7 cellular contexts compared by ENCODE assay signal in genomic region chr1:204941415-204942338, GRCh38.
DNase-seq lines count a peak whose midpoint lies in the region; ATAC-seq and TF ChIP-seq lines count a peak whose summit lies in the region.

No MANE protein-coding gene starts in this region.

- H3K4me3 ChIP-seq in SK-N-SH (ENCODE audit: low read depth in 2 of 2, low read length in 1 of 2), result no peak overlapping the region; a peak in 1 of 4 replicates

- H3K9me3 Mint-ChIP-seq in MCF 10A (ENCODE audit: unreplicated experiment) (no peaks in the 10 kb centered on the region), immature natural killer cell (no peaks in the 10 kb centered on the region)

- ATAC-seq in GM19351 (IDR thresholded peaks at IDR 0.05; ENCODE audit: unreplicated experiment), result no peak

- H3K9me3 ChIP-seq in SK-N-SH, result no peaks in the 10 kb centered on the region

- intact Hi-C loops in MCF 10A (cut with micrococcal nuclease), result loop anchor here (1.0 kb wide), 3 partner anchors 55 to 133 kb away; no protein-coding TSS in a partner anchor

- CTCF ChIA-PET in SK-N-SH (lab: Yijun Ruan, JAX) (interaction anchor here (0.6 to 17.7 kb wide), 93 partner anchors 8 to 1365 kb away, joined by 3 to 337 read pairs (median 4); partner anchors contain the start of genes CNTN2, MDM4 and TMCC2), MCF 10A (lab: Yijun Ruan, JAX) (interaction anchor here (0.6 to 9.4 kb wide), 59 partner anchors 11 to 1336 kb away, joined by 3 to 165 read pairs (median 4); partner anchors contain the start of gene GOLT1A)

- no peaks in the 10 kb centered on the region for H3K27me3 ChIP-seq in SK-N-SH (ENCODE audit: insufficient read depth)

- no peaks in the 10 kb centered on the region for H3K79me2 ChIP-seq in SK-N-SH (ENCODE audit: insufficient read depth)

- H4K20me1 ChIP-seq in SK-N-SH (ENCODE audit: insufficient read depth), result no peaks in the 10 kb centered on the region

- peak; percentile 77 for TF ChIP-seq RAD21 in SK-N-SH (IDR thresholded peaks at IDR 0.05; ENCODE audit: low read length)

- H3K27ac Mint-ChIP-seq in MCF 10A (ENCODE audit: low read depth, unreplicated experiment) (no peak overlapping the region), immature natural killer cell (no peak overlapping the region)

- H3K4me1 Mint-ChIP-seq in MCF 10A (ENCODE audit: insufficient read depth, unreplicated experiment) (no peaks in the 10 kb centered on the region), immature natural killer cell (no peaks in the 10 kb centered on the region)

- BruUV-seq in MCF 10A (replicated peaks; lab: Mats Ljungman, UMichigan), result no TSS peak

- H3K36me3 Mint-ChIP-seq in MCF 10A (ENCODE audit: insufficient read depth, unreplicated experiment), result no peaks in the 10 kb centered on the region
- H3K36me3 Mint-ChIP-seq in immature natural killer cell, result no peaks in the 10 kb centered on the region

- no peak overlapping the region for H2AFZ ChIP-seq in SK-N-SH (ENCODE audit: low read depth)

- H3K9me2 ChIP-seq in SK-N-SH, result no peaks in the 10 kb centered on the region

- peaks cover 10% of the 10 kb centered on the region for H3K27me3 Mint-ChIP-seq in MCF 10A (ENCODE audit: insufficient read depth, unreplicated experiment)
- peaks cover 0 to 9% (median under 1%) of the 10 kb centered on the region in 3 donors for H3K27me3 Mint-ChIP-seq in immature natural killer cell (ENCODE audit: low read depth in 3 of 3)

- peak; percentile 81 for TF ChIP-seq CTCF in GM10266 (IDR thresholded peaks at IDR 0.05; ENCODE audit: control insufficient read depth, insufficient read depth, low read depth, missing control alignments)
- TF ChIP-seq CTCF in SK-N-SH (IDR thresholded peaks at IDR 0.05), result peak; percentile 84
- peak; percentile 95 for TF ChIP-seq CTCF in MCF 10A (IDR thresholded peaks at IDR 0.05; ENCODE audit: unreplicated experiment)

- POLR2A ChIA-PET in SK-N-SH (lab: Yijun Ruan, JAX) (no interaction called here), MCF 10A (lab: Yijun Ruan, JAX) (interaction anchor here (0.7 to 1.4 kb wide), 4 partner anchors 16 to 327 kb away, joined by 3 to 5 read pairs (median 4); no protein-coding TSS in a partner anchor)

- no peak overlapping the region for H3K4me2 ChIP-seq in SK-N-SH

- H3F3A ChIP-seq in SK-N-SH (replicated peaks; ENCODE audit: insufficient read depth), result no peaks in the 10 kb centered on the region

- no peak overlapping the region for H3K27ac ChIP-seq in SK-N-SH (ENCODE audit: low read depth in 2 of 2, low read length in 1 of 2)

- peak; percentile 58 for DNase-seq in GM10266 (ENCODE audit: extremely low spot score)
- peak; percentile 18 for DNase-seq in MV-4-11 (lab: John Stamatoyannopoulos, UW)
- peak; percentile 77 for DNase-seq in SK-N-SH
- DNase-seq in MCF 10A (ENCODE audit: unreplicated experiment), result peak; percentile 82
- DNase-seq in immature natural killer cell, result peak; percentile 12 to 16 (median 13)
- DNase-seq in stimulated activated CD4-positive, alpha-beta T cell treated with anti-CD3 and anti-CD28 coated beads, Interleukin-1b, Interleukin-23, amount 100 ng/mL, for 4 hours (ENCODE audit: low read depth in 2 of 2), result peak; percentile 5 to 31

- no peaks in the 10 kb centered on the region for H3K4me1 ChIP-seq in SK-N-SH (ENCODE audit: control insufficient read depth in 1 of 2, insufficient read depth in 2 of 2, low read depth in 1 of 2, low read length in 1 of 2)

- H3K36me3 ChIP-seq in SK-N-SH (replicated peaks in 1 of 2; ENCODE audit: control insufficient read depth in 1 of 2, insufficient read depth in 2 of 2, low read length in 1 of 2), result no peaks in the 10 kb centered on the region

- TF ChIP-seq EP300 in SK-N-SH (IDR thresholded peaks at IDR 0.05; ENCODE audit: borderline replicate concordance in 1 of 2, low read depth in 1 of 2, low read length in 1 of 2), result no peak

- H3K9ac ChIP-seq in SK-N-SH, result no peak overlapping the region

- WGBS in SK-N-SH (ENCODE audit: low lambda C conversion rate), result 27% methylated on average over 15 of the region's 15 CpGs

- H3K4me3 Mint-ChIP-seq in MCF 10A (ENCODE audit: unreplicated experiment), result no peak overlapping the region
- no peak overlapping the region for H3K4me3 Mint-ChIP-seq in immature natural killer cell

TF ChIP-seq in SK-N-SH, 30 proteins besides CTCF, POLR2A, EP300 and RAD21:
- peak; percentile 86 for TF ChIP-seq SMC3 (IDR thresholded peaks at IDR 0.05; ENCODE audit: low read depth, low read length)
- TF ChIP-seq MEF2A (IDR thresholded peaks at IDR 0.05; ENCODE audit: borderline replicate concordance, low read depth), result no peak

Comparison
In these comparisons a context has a peak if more than half of its experiments do, and no peak if none do; other contexts are left out.
1. DNase-seq: peak in every context shown above with its lines; median percentile 82 in MCF 10A; 77 in SK-N-SH; 58 in GM10266; 18 in MV-4-11; 18 in stimulated activated CD4-positive, alpha-beta T cell treated with anti-CD3 and anti-CD28 coated beads, Interleukin-1b, Interleukin-23, amount 100 ng/mL, for 4 hours; 13 in immature natural killer cell.